Comparison of ENCODE assay signal across 10 cellular contexts in the genomic region with DNA sequence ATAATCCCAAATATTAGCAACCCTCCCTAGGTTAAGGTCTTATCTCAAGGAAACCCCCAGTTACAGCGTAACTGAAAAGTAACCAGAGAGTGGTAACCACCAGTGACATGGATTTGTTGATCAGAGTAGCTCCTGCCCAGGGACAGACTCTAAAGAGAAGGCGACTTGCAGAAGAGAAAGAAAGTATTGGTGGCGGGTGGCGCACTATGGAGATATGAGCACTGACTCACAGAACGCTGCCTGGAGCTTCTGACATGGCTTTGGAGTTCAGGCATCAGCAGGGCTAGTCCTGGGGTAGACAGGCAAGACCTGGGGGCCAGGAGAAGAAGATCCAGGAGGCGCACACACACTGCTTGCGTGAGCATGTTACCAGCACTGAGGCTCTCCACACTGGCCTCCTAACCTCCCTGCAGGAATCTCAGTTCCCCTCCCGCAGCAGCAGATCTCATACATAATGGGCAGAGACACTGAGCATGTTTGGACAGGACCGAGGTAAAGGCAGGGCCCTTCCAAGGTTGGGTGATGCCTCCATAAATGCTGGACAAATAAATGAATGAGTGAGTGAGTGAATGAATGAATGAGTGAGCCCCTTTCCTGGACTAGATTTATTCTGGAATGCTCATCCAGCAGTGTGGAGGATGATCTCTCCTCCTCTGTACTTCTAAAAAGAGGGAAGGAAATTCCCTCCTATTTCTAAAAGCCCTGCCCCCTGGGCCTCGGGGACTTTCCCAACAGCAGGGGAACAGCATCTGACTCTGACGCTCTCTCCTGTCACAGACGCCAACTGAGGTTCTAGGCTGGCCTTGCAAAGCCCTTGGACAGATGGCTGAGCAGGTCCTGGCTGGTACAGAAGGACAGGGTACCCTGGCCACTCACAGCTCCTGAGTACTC.
A peak's percentile ranks its signal among the peaks of the same experiment; 100 is the strongest.
DNase-seq lines count a peak whose midpoint lies in the region; ATAC-seq and TF ChIP-seq lines count a peak whose summit lies in the region.
"Had no signal": no experiment of that assay in that cellular context is flagged by ENCODE, and none has a peak within 500 bp of the region (broad histone marks: within the 10 kb centered on the region; RNA-seq: fewer than 3 reads in every experiment).

No MANE protein-coding gene starts in this region.

- H3K27ac ChIP-seq in breast epithelium (peak overlapping the region; percentile 84), dorsolateral prefrontal cortex (no peak overlapping the region)
- H3K27ac ChIP-seq: uterus had no signal

- no peak for TF ChIP-seq POLR2A in breast epithelium (IDR thresholded peaks at IDR 0.05)

- peaks cover 26% of the 10 kb centered on the region for H3K4me1 Mint-ChIP-seq in memory B cell

- no peaks in the 10 kb centered on the region for H3K27me3 Mint-ChIP-seq in memory B cell

- H3K4me1 ChIP-seq in breast epithelium: peaks cover 14 to 31% of the 10 kb centered on the region in 2 donors
- H3K4me1 ChIP-seq: uterus had no signal

- H3K4me3 ChIP-seq in breast epithelium (peak overlapping the region in 1 of 3 donors; percentile 12), dorsolateral prefrontal cortex (no peak overlapping the region)
- H3K4me3 ChIP-seq: uterus had no signal

- peaks cover 5% of the 10 kb centered on the region for H3K36me3 ChIP-seq in breast epithelium
- H3K36me3 ChIP-seq: uterus had no signal

- H3K36me3 Mint-ChIP-seq in memory B cell: peaks cover 25% of the 10 kb centered on the region

- H3K4me3 Mint-ChIP-seq in memory B cell: no peak overlapping the region

- H3K27ac Mint-ChIP-seq in memory B cell: peak overlapping the region; percentile 75

- TF ChIP-seq CTCF in breast epithelium (IDR thresholded peaks at IDR 0.05) (no peak), dorsolateral prefrontal cortex (IDR thresholded peaks at IDR 0.05 in 54 of 56, conservative IDR thresholded peaks at IDR 0.05 in 2 of 56; ENCODE audit: low read depth in 1 of 56, partially characterized antibody in 56 of 56) (no peak)

- no peaks in the 10 kb centered on the region for H3K9me3 Mint-ChIP-seq in memory B cell

- ATAC-seq in GM18868 (IDR thresholded peaks at IDR 0.05; ENCODE audit: unreplicated experiment) (peak; percentile 32), memory B cell (ENCODE audit: low read depth) (peak; percentile 64)

- DNase-seq in A172 (ENCODE audit: low spot score) (peak; percentile 57), breast epithelium (ENCODE audit: low spot score in 2 of 2) (no peak), memory B cell (ENCODE audit: low spot score in 2 of 2) (no peak), GM19238 (ENCODE audit: insufficient read length, low spot score) (no peak), KG1 (lab: John Stamatoyannopoulos, UW) (no peak), NCI-H774 (lab: John Stamatoyannopoulos, UW) (no peak), dorsolateral prefrontal cortex (no peak)
- DNase-seq: mesendoderm had no signal

- intact Hi-C loops in breast epithelium (cut with DNase I; ENCODE audit: low total_unique reads): no loop called here
- intact Hi-C loops in dorsolateral prefrontal cortex (cut with DNase I): no loop called here

- H3K27me3 ChIP-seq in breast epithelium: no peaks in the 10 kb centered on the region
- H3K27me3 ChIP-seq in dorsolateral prefrontal cortex: peaks cover 0 to 13% (median 0%) of the 10 kb centered on the region in 45 donors
- H3K27me3 ChIP-seq: uterus had no signal

- no peaks in the 10 kb centered on the region for H3K9me3 ChIP-seq in breast epithelium
- H3K9me3 ChIP-seq: uterus had no signal

Comparison
In these comparisons a context has a peak if more than half of its experiments do, and no peak if none do; other contexts are left out.
1. H3K27ac ChIP-seq: peak in breast epithelium (2 of 2); none in dorsolateral prefrontal cortex (0 of 59).